In the genomic region with DNA sequence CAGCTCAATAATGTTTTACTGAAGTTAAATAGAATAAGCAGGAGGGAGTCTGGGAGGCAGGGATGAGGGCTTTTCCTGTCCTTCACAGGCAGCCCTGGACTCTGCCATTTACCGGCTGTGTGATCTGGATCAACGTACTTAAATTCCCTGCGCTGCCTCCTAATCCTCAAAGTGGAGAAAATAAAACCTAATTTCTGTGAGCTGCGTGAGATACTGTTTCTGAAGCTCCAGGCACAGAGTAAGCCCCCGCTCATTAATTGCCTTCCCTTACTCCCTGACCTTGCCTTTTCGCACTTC, we compare ENCODE assay signal across 8 cellular contexts. TPM values are rescaled to one million over a fixed set of nuclear protein-coding genes. Genes with fewer than 3 reads are reported as not detected.
DNase-seq lines count a peak whose midpoint lies in the region; ATAC-seq and TF ChIP-seq lines count a peak whose summit lies in the region.

No MANE protein-coding gene starts in this region.

- no peaks in the 10 kb centered on the region for H3K36me3 Mint-ChIP-seq in naive B cell

- ATAC-seq in naive B cell (ENCODE audit: low read depth in 2 of 2) = no peak
- no peak for ATAC-seq in HG02588 (IDR thresholded peaks at IDR 0.05; ENCODE audit: unreplicated experiment)
- ATAC-seq in GM19463 (IDR thresholded peaks at IDR 0.05; ENCODE audit: unreplicated experiment) = no peak
- no peak for ATAC-seq in GM18520 (IDR thresholded peaks at IDR 0.05; ENCODE audit: unreplicated experiment)
- ATAC-seq in HG02870 (IDR thresholded peaks at IDR 0.05; ENCODE audit: unreplicated experiment) = no peak

- H3K4me1 Mint-ChIP-seq in naive B cell = peaks cover 12 to 18% (median 14%) of the 10 kb centered on the region in 3 donors

- H3K4me3 ChIP-seq in ACC112 (ENCODE audit: low read depth, low read length) (peak overlapping the region; percentile 95), KMS-11 (IDR thresholded peaks at IDR 0.05; ENCODE audit: insufficient read depth, low read depth, low read length) (no peak overlapping the region), coronary artery (peak overlapping the region; percentile 94)

- H3K4me1 ChIP-seq in ACC112 (ENCODE audit: control insufficient read depth, insufficient read depth, low read length, unreplicated experiment) (peaks cover 26% of the 10 kb centered on the region), KMS-11 (ENCODE audit: low read depth, poor library complexity, severe bottlenecking) (peaks cover 27% of the 10 kb centered on the region)

- no peak for TF ChIP-seq CTCF in KMS-11 (conservative IDR thresholded peaks at IDR 0.05; ENCODE audit: low read depth, low read length)
- TF ChIP-seq CTCF in coronary artery (IDR thresholded peaks at IDR 0.05) = no peak

- H3K27me3 ChIP-seq in ACC112 (ENCODE audit: insufficient read depth, low read length) = no peaks in the 10 kb centered on the region
- H3K27me3 ChIP-seq in KMS-11 (ENCODE audit: insufficient read depth, low read depth) = no peaks in the 10 kb centered on the region

- no peaks in the 10 kb centered on the region for H4K20me1 ChIP-seq in KMS-11 (ENCODE audit: insufficient read depth)

- H3K4me3 Mint-ChIP-seq in naive B cell = peak overlapping the region; percentile 78 to 92 (median 85)

- DNase-seq in coronary artery (ENCODE audit: low spot score) = no peak
- no peak for DNase-seq in naive B cell

- H3K4me2 ChIP-seq in KMS-11 = peak overlapping the region; percentile 81

- H3K9ac ChIP-seq in KMS-11 = peak overlapping the region; percentile 95

- H3K36me3 ChIP-seq in ACC112 (ENCODE audit: insufficient read depth, low read length) (no peaks in the 10 kb centered on the region), KMS-11 (ENCODE audit: insufficient read depth) (no peaks in the 10 kb centered on the region)

- H3K9me3 Mint-ChIP-seq in naive B cell = no peaks in the 10 kb centered on the region

- peaks cover 0 to 21% (median 4%) of the 10 kb centered on the region in 3 donors for H3K27me3 Mint-ChIP-seq in naive B cell

- no peak overlapping the region for H3K27ac ChIP-seq in ACC112 (ENCODE audit: low read depth, low read length)
- no peak overlapping the region for H3K27ac ChIP-seq in KMS-11
- H3K27ac ChIP-seq in coronary artery = peak overlapping the region; percentile 58 to 91

- H3K27ac Mint-ChIP-seq in naive B cell = peak overlapping the region in 2 of 6 donors; percentile 65 to 92

- peaks cover 44% of the 10 kb centered on the region for H3K79me2 ChIP-seq in ACC112 (ENCODE audit: control insufficient read depth, insufficient read depth, low read length, unreplicated experiment)
- peaks cover 43% of the 10 kb centered on the region for H3K79me2 ChIP-seq in KMS-11 (ENCODE audit: insufficient read depth, low read depth)

- H2AFZ ChIP-seq in ACC112 (ENCODE audit: low read length, unreplicated experiment) = peak overlapping the region; percentile 99
- H2AFZ ChIP-seq in KMS-11 (ENCODE audit: low read depth) = peak overlapping the region; percentile 94

RNA-seq across cellular contexts. Expression of a gene that starts 0.3 kb away (rescaled TPM):
- 1 to 10 TPM; 1.7 to 4.4 (median 2.2) TPM for polyA plus RNA-seq in naive B cell (ENCODE audit: low read depth in 6 of 6)

RNA-seq across cellular contexts. Expression of a gene that starts 39.0 kb away (rescaled TPM):
- not detected for polyA plus RNA-seq in naive B cell (ENCODE audit: low read depth in 6 of 6)

Comparison
In these comparisons a context has a peak if more than half of its experiments do, and no peak if none do; other contexts are left out.
1. H3K27ac ChIP-seq: peak in coronary artery (2 of 2); none in ACC112 (single experiment) and KMS-11 (single experiment).